In the genomic region with DNA sequence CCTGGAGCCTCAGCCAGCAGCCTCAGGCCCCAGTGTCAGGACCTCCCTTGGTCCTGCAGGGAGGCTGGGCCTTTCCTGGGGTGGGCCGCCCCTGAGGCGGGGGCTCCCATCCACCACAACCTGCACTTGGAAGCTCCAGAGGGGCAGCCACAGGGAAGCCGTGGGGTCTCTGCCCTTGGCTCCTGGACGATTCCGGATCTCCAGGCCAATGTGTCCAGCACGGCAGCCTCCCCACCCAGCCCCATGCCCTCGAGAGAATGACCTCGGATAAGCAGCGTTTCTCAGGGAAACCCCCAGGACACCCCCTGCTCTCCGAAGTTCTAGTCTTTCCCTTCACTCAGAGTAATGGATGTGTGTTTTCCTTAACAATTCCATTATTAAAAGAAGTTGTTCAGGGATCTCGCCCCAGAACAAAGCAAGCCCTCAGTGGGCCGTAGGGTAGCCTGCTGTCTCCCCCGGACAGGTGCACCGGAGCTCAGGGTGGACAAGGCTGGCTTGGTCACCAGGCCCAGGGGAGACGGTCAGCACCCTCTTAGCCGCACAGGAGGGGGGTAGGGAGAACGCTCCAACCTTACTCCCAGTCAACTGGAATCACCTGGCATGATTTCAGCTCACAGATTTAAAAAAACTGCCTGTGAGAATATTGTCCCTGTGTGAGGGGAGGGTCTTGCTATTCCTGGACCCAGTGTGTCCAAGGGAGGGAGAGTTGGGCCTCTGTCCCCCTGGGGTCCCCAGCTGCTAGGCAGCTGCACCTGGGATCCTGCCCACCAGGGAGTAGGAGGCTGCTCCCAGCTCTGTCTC, we compare ENCODE assay signal across 15 cellular contexts.
DNase-seq lines count a peak whose midpoint lies in the region; ATAC-seq and TF ChIP-seq lines count a peak whose summit lies in the region.
"Had no signal": no experiment of that assay in that cellular context is flagged by ENCODE, and none has a peak within 500 bp of the region (broad histone marks: within the 10 kb centered on the region; RNA-seq: fewer than 3 reads in every experiment).

No MANE protein-coding gene starts in this region.

- ATAC-seq in GM21576 (IDR thresholded peaks at IDR 0.05; ENCODE audit: unreplicated experiment) (no peak), GM18505 (IDR thresholded peaks at IDR 0.05; ENCODE audit: unreplicated experiment) (no peak)
- ATAC-seq: PC-3 had no signal

- WGBS in thyroid gland, 2 donors = 75 to 79% methylated on average over 15 to 17 of the region's 17 CpGs

- H3K36me3 ChIP-seq in H7 (replicated peaks; ENCODE audit: control insufficient read depth, insufficient read depth, low read length) (no peaks in the 10 kb centered on the region), thyroid gland (no peaks in the 10 kb centered on the region)

- intact Hi-C loops in thyroid gland (cut with DNase I) = no loop called here

- TF ChIP-seq POLR2A in thyroid gland (IDR thresholded peaks at IDR 0.05) (no peak), GM18505 (IDR thresholded peaks at IDR 0.05; ENCODE audit: borderline replicate concordance, extremely low read depth, insufficient read depth, insufficient read length) (no peak)

- no peaks in the 10 kb centered on the region for H3K9me3 ChIP-seq in thyroid gland

- H3K27me3 ChIP-seq in H7 (ENCODE audit: control insufficient read depth, insufficient read depth, low read length) (no peaks in the 10 kb centered on the region), thyroid gland (no peaks in the 10 kb centered on the region)

- DNase-seq in activated naive CD4-positive, alpha-beta T cell treated with anti-CD3 and anti-CD28 coated beads, Interleukin-2, amount 50 U/mL, for 16 hours = peak; percentile 5
- no peak for DNase-seq in activated naive CD4-positive, alpha-beta T cell (lab: John Stamatoyannopoulos, UW)
- peak; percentile 50 for DNase-seq in H7
- peak; percentile 69 for DNase-seq in mesenteric fat pad (ENCODE audit: low spot score)
- no peak for DNase-seq in thyroid gland
- DNase-seq in occipital lobe (lab: John Stamatoyannopoulos, UW) = no peak
- DNase-seq: IMR-90, Kasumi-1, NCI-H1930, NCI-H2171, NCI-H446 treated with DMSO at 0.1 percent for 48 hours, NCI-H748 treated with DMSO at 0.1 percent for 48 hours, PC-3 had no signal

- H3K27ac ChIP-seq in thyroid gland = peak overlapping the region; percentile 44 to 61 (median 58)

- H3K4me1 ChIP-seq in thyroid gland = peaks cover 5 to 20% of the 10 kb centered on the region in 2 donors

- H3K4me3 ChIP-seq in H7 (ENCODE audit: insufficient read depth, low read depth, low read length) (no peak overlapping the region), thyroid gland (replicated peaks in 1 of 3) (no peak overlapping the region)

- TF ChIP-seq CTCF in thyroid gland (IDR thresholded peaks at IDR 0.05) = no peak

Comparison
In these comparisons a context has a peak if more than half of its experiments do, and no peak if none do; other contexts are left out.
1. DNase-seq: peak in activated naive CD4-positive, alpha-beta T cell treated with anti-CD3 and anti-CD28 coated beads, Interleukin-2, amount 50 U/mL, for 16 hours (single experiment), H7 (single experiment) and mesenteric fat pad (single experiment); none in activated naive CD4-positive, alpha-beta T cell (0 of 4), thyroid gland (0 of 2) and occipital lobe (single experiment).